29 cellular contexts compared by ENCODE assay signal in the genomic region with DNA sequence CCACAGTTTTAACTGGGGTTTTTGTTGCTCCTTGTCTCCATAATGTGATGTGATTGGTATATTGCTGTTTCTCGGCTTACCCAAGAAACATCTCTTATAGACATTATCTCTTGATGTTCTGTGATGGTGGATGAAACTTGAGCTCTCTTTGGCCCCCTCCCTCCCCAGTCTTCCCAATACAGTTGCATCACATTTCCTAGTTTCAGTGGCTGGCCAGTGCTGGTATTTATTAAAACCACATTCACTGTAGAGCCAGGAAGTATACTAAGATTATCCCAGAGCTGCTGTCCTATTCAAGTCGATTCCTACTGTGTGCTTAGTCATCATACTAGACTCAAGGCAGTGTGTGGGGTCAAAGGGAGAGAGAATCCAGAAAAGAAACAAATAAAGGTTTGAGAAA.
DNase-seq lines count a peak whose midpoint lies in the region; ATAC-seq and TF ChIP-seq lines count a peak whose summit lies in the region.
"Had no signal": no experiment of that assay in that cellular context is flagged by ENCODE, and none has a peak within 500 bp of the region (broad histone marks: within the 10 kb centered on the region; RNA-seq: fewer than 3 reads in every experiment).

No MANE protein-coding gene starts in this region.

- no peaks in the 10 kb centered on the region for H3K36me3 ChIP-seq in mucosa of rectum (ENCODE audit: control insufficient read depth in 2 of 2, insufficient read depth in 2 of 2, low read length in 2 of 2)
- H3K36me3 ChIP-seq: BLaER1 had no signal

- H3K4me1 Mint-ChIP-seq in activated naive CD4-positive, alpha-beta T cell treated with anti-CD3 and anti-CD28 coated beads, Interleukin-2, amount 10 ng/mL, durations not matched to agents 7 days and 5 days: no peaks in the 10 kb centered on the region
- H3K4me1 Mint-ChIP-seq in activated T-helper 2 cell treated with anti-CD3 and anti-CD28 coated beads, Interferon-gamma antibody, Interleukin-2, Interleukin-4, amounts not matched to agents 10 μg/mL and 5 μg/mL and 100 μg/mL, durations not matched to agents 14 hours and 24 hours and 36 hours (ENCODE audit: low read depth): no peaks in the 10 kb centered on the region
- H3K4me1 Mint-ChIP-seq: activated naive CD8-positive, alpha-beta T cell treated with anti-CD3 and anti-CD28 coated beads, Interleukin-2, amount 10 ng/mL, durations not matched to agents 7 days and 5 days; immature natural killer cell; naive thymus-derived CD8-positive, alpha-beta T cell had no signal

- no peak for ATAC-seq in activated naive CD4-positive, alpha-beta T cell treated with anti-CD3 and anti-CD28 coated beads, Interleukin-2, amount 50 U/mL, for 72 hours
- no peak for ATAC-seq in Right ventricle myocardium superior (ENCODE audit: poor library complexity)
- ATAC-seq: A549; activated CD4-positive, CD25-positive, alpha-beta regulatory T cell treated with anti-CD3 and anti-CD28 coated beads, Interleukin-2, amount 50 U/mL, for 24 hours; activated CD8-positive, alpha-beta T cell treated with anti-CD3 and anti-CD28 coated beads for 36 hours; K562; naive thymus-derived CD8-positive, alpha-beta T cell had no signal

- intact Hi-C loops in activated T-helper 2 cell treated with anti-CD3 and anti-CD28 coated beads, Interferon-gamma antibody, Interleukin-2, Interleukin-4, amounts not matched to agents 10 μg/mL and 5 μg/mL and 100 μg/mL, durations not matched to agents 14 hours and 24 hours and 36 hours (cut with micrococcal nuclease): no loop called here
- intact Hi-C loops in Right ventricle myocardium superior (cut with DNase I): no loop called here

- no peak overlapping the region for H3K4me3 Mint-ChIP-seq in activated naive CD4-positive, alpha-beta T cell treated with anti-CD3 and anti-CD28 coated beads, Interleukin-2, amount 10 ng/mL, durations not matched to agents 7 days and 5 days
- H3K4me3 Mint-ChIP-seq in activated T-helper 2 cell treated with anti-CD3 and anti-CD28 coated beads, Interferon-gamma antibody, Interleukin-2, Interleukin-4, amounts not matched to agents 10 μg/mL and 5 μg/mL and 100 μg/mL, durations not matched to agents 14 hours and 24 hours and 36 hours (ENCODE audit: low read depth): no peak overlapping the region
- H3K4me3 Mint-ChIP-seq: activated CD8-positive, alpha-beta T cell treated with anti-CD3 and anti-CD28 coated beads for 36 hours; activated naive CD8-positive, alpha-beta T cell treated with anti-CD3 and anti-CD28 coated beads, Interleukin-2, amount 10 ng/mL, durations not matched to agents 7 days and 5 days; immature natural killer cell; naive thymus-derived CD8-positive, alpha-beta T cell; type B pancreatic cell had no signal

- no peak for TF ChIP-seq CTCF in AG09319 (IDR thresholded peaks at IDR 0.05; ENCODE audit: low read depth, low read length)

- H3K4me3 ChIP-seq in mucosa of rectum (ENCODE audit: low read length in 2 of 2): no peak overlapping the region
- H3K4me3 ChIP-seq: A549, BLaER1, K562, smooth muscle cell had no signal

- H3K9me3 Mint-ChIP-seq in activated naive CD4-positive, alpha-beta T cell treated with anti-CD3 and anti-CD28 coated beads, Interleukin-2, amount 10 ng/mL, durations not matched to agents 7 days and 5 days: peaks cover 19% of the 10 kb centered on the region
- H3K9me3 Mint-ChIP-seq in activated naive CD4-positive, alpha-beta T cell treated with anti-CD3 and anti-CD28 coated beads, Interleukin-2, amount 50 U/mL, for 72 hours: peaks cover 18 to 28% of the 10 kb centered on the region in 2 donors
- H3K9me3 Mint-ChIP-seq in activated T-helper 2 cell treated with anti-CD3 and anti-CD28 coated beads, Interferon-gamma antibody, Interleukin-2, Interleukin-4, amounts not matched to agents 10 μg/mL and 5 μg/mL and 100 μg/mL, durations not matched to agents 14 hours and 24 hours and 36 hours: peaks cover 36% of the 10 kb centered on the region

- peaks cover 3 to 6% of the 10 kb centered on the region in 2 donors for H3K9me3 ChIP-seq in mucosa of rectum (ENCODE audit: control insufficient read depth in 2 of 2, low read length in 2 of 2)

- H3K4me1 ChIP-seq in mucosa of rectum (ENCODE audit: control insufficient read depth in 2 of 2, insufficient read depth in 2 of 2, low read length in 2 of 2): no peaks in the 10 kb centered on the region
- H3K4me1 ChIP-seq: A549, BLaER1 had no signal

- no peaks in the 10 kb centered on the region for H3K36me3 Mint-ChIP-seq in activated naive CD4-positive, alpha-beta T cell treated with anti-CD3 and anti-CD28 coated beads, Interleukin-2, amount 10 ng/mL, durations not matched to agents 7 days and 5 days
- peaks cover 17 to 18% of the 10 kb centered on the region in 2 donors for H3K36me3 Mint-ChIP-seq in activated naive CD4-positive, alpha-beta T cell treated with anti-CD3 and anti-CD28 coated beads, Interleukin-2, amount 50 U/mL, for 72 hours
- no peaks in the 10 kb centered on the region for H3K36me3 Mint-ChIP-seq in activated T-helper 2 cell treated with anti-CD3 and anti-CD28 coated beads, Interferon-gamma antibody, Interleukin-2, Interleukin-4, amounts not matched to agents 10 μg/mL and 5 μg/mL and 100 μg/mL, durations not matched to agents 14 hours and 24 hours and 36 hours (ENCODE audit: low read depth)

- CTCF ChIA-PET in activated naive CD4-positive, alpha-beta T cell treated with anti-CD3 and anti-CD28 coated beads, Interleukin-2, amount 10 ng/mL, durations not matched to agents 7 days and 5 days (lab: Charles Lee): no interaction called here

- H3K27ac ChIP-seq in mucosa of rectum (ENCODE audit: low read depth in 2 of 2, low read length in 2 of 2): peak overlapping the region; percentile 31 to 45
- H3K27ac ChIP-seq: A549, BLaER1 had no signal

- no peak overlapping the region for H3K9ac ChIP-seq in mucosa of rectum (ENCODE audit: low read depth in 1 of 2, low read length in 2 of 2)
- H3K9ac ChIP-seq: BLaER1 had no signal

- H3K27ac Mint-ChIP-seq in activated naive CD4-positive, alpha-beta T cell treated with anti-CD3 and anti-CD28 coated beads, Interleukin-2, amount 10 ng/mL, durations not matched to agents 7 days and 5 days: no peak overlapping the region
- H3K27ac Mint-ChIP-seq in activated naive CD4-positive, alpha-beta T cell treated with anti-CD3 and anti-CD28 coated beads, Interleukin-2, amount 50 U/mL, for 72 hours: no peak overlapping the region
- no peak overlapping the region for H3K27ac Mint-ChIP-seq in activated T-helper 2 cell treated with anti-CD3 and anti-CD28 coated beads, Interferon-gamma antibody, Interleukin-2, Interleukin-4, amounts not matched to agents 10 μg/mL and 5 μg/mL and 100 μg/mL, durations not matched to agents 14 hours and 24 hours and 36 hours
- H3K27ac Mint-ChIP-seq: activated CD8-positive, alpha-beta T cell treated with anti-CD3 and anti-CD28 coated beads for 36 hours; activated naive CD8-positive, alpha-beta T cell treated with anti-CD3 and anti-CD28 coated beads, Interleukin-2, amount 10 ng/mL, durations not matched to agents 7 days and 5 days; immature natural killer cell; naive thymus-derived CD8-positive, alpha-beta T cell; type B pancreatic cell had no signal

- DNase-seq in AG09319 (ENCODE audit: extremely low read depth, low read depth) (peak; percentile 69), RPMI7951 (ENCODE audit: low read depth) (peak; percentile 35), fibroblast of gingiva (ENCODE audit: low read depth) (peak; percentile 72), Right ventricle myocardium superior (no peak)
- DNase-seq in activated naive CD4-positive, alpha-beta T cell treated with anti-CD3 and anti-CD28 coated beads, Interleukin-2, amount 10 ng/mL, durations not matched to agents 7 days and 5 days: no peak
- DNase-seq in activated naive CD4-positive, alpha-beta T cell treated with anti-CD3 and anti-CD28 coated beads, Interleukin-2, amount 50 U/mL, for 72 hours (ENCODE audit: low spot score in 2 of 2): no peak
- DNase-seq in activated T-helper 2 cell treated with anti-CD3 and anti-CD28 coated beads, Interferon-gamma antibody, Interleukin-2, Interleukin-4, amounts not matched to agents 10 μg/mL and 5 μg/mL and 100 μg/mL, durations not matched to agents 14 hours and 24 hours and 36 hours (ENCODE audit: low spot score): no peak
- DNase-seq: activated CD8-positive, alpha-beta T cell treated with anti-CD3 and anti-CD28 coated beads for 36 hours; activated naive CD8-positive, alpha-beta T cell treated with anti-CD3 and anti-CD28 coated beads, Interleukin-2, amount 10 ng/mL, durations not matched to agents 7 days and 5 days; DMS53; GF-D8; hippocampal formation; immature natural killer cell; naive thymus-derived CD8-positive, alpha-beta T cell; NCI-H1417 treated with DMSO at 0.1 percent for 48 hours; NCI-H2107; NCI-H82; occipital lobe; RPMI8226; stimulated activated CD4-positive, alpha-beta T cell treated with anti-CD3 and anti-CD28 coated beads, Interleukin-1b, Interleukin-23, amount 100 ng/mL, for 48 hours; stimulated activated CD8-positive, alpha-beta memory T cell treated with anti-CD3 and anti-CD28 coated beads, Interleukin-4, amount 100 ng/mL, for 48 hours; T-helper 1 cell had no signal

- H3K27me3 Mint-ChIP-seq in activated naive CD4-positive, alpha-beta T cell treated with anti-CD3 and anti-CD28 coated beads, Interleukin-2, amount 10 ng/mL, durations not matched to agents 7 days and 5 days: no peaks in the 10 kb centered on the region
- H3K27me3 Mint-ChIP-seq in activated T-helper 2 cell treated with anti-CD3 and anti-CD28 coated beads, Interferon-gamma antibody, Interleukin-2, Interleukin-4, amounts not matched to agents 10 μg/mL and 5 μg/mL and 100 μg/mL, durations not matched to agents 14 hours and 24 hours and 36 hours (ENCODE audit: low read depth): no peaks in the 10 kb centered on the region
- H3K27me3 Mint-ChIP-seq: activated naive CD8-positive, alpha-beta T cell treated with anti-CD3 and anti-CD28 coated beads, Interleukin-2, amount 10 ng/mL, durations not matched to agents 7 days and 5 days; type B pancreatic cell had no signal

- H3K27me3 ChIP-seq in mucosa of rectum (ENCODE audit: control insufficient read depth in 2 of 2, insufficient read depth in 2 of 2, low read length in 2 of 2): no peaks in the 10 kb centered on the region
- H3K27me3 ChIP-seq: BLaER1 had no signal

Comparison
In these comparisons a context has a peak if more than half of its experiments do, and no peak if none do; other contexts are left out.
1. DNase-seq: peak in AG09319 (single experiment), RPMI7951 (single experiment) and fibroblast of gingiva (single experiment); none in activated naive CD4-positive, alpha-beta T cell treated with anti-CD3 and anti-CD28 coated beads, Interleukin-2, amount 10 ng/mL, durations not matched to agents 7 days and 5 days (single experiment), activated naive CD4-positive, alpha-beta T cell treated with anti-CD3 and anti-CD28 coated beads, Interleukin-2, amount 50 U/mL, for 72 hours (0 of 2), activated T-helper 2 cell treated with anti-CD3 and anti-CD28 coated beads, Interferon-gamma antibody, Interleukin-2, Interleukin-4, amounts not matched to agents 10 μg/mL and 5 μg/mL and 100 μg/mL, durations not matched to agents 14 hours and 24 hours and 36 hours (single experiment) and Right ventricle myocardium superior (single experiment).